ENCODE assay signal across 9 cellular contexts in the genomic region with DNA sequence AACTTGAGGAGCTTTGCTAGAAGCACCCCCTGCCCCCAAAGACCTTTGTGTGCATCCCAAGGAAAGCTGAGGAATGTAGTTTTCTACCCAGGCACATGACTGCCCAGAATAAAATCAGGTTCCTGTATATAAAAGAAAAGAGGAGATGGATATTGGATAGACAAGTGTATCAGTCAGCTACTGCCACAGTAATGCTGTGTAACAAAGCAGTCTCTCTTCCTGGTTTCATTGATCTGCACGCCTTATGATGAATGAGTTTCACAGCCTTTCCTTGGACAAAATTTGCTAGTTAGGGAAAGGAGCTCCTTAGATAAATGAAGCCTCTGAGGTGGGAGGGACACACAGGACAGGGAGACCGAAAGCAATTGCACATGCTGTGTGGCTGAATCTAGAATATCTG.
"Had no signal": no experiment of that assay in that cellular context is flagged by ENCODE, and none has a peak within 500 bp of the region (broad histone marks: within the 10 kb centered on the region; RNA-seq: fewer than 3 reads in every experiment).

No MANE protein-coding gene starts in this region.

- H3K9ac ChIP-seq: GM23248 had no signal

- H3K27ac ChIP-seq: GM23248 had no signal

- H3K27ac Mint-ChIP-seq: H9, HFFc6, IgD-negative memory B cell had no signal

- H3K4me1 Mint-ChIP-seq: H9 had no signal

- H2AFZ ChIP-seq: GM23248 had no signal

- H3K9me3 Mint-ChIP-seq: HFFc6 had no signal

- H3K4me3 Mint-ChIP-seq: H9, HFFc6 had no signal

- H3K4me3 ChIP-seq: GM23248 had no signal

- DNase-seq: GM23248, GOT3, H9, HCEC 1CT, HFFc6, KG1 had no signal

- FAIRE-seq: H54, HTR-8/SVneo had no signal
